Comparison of ENCODE assay signal across 9 cellular contexts in the genomic region with DNA sequence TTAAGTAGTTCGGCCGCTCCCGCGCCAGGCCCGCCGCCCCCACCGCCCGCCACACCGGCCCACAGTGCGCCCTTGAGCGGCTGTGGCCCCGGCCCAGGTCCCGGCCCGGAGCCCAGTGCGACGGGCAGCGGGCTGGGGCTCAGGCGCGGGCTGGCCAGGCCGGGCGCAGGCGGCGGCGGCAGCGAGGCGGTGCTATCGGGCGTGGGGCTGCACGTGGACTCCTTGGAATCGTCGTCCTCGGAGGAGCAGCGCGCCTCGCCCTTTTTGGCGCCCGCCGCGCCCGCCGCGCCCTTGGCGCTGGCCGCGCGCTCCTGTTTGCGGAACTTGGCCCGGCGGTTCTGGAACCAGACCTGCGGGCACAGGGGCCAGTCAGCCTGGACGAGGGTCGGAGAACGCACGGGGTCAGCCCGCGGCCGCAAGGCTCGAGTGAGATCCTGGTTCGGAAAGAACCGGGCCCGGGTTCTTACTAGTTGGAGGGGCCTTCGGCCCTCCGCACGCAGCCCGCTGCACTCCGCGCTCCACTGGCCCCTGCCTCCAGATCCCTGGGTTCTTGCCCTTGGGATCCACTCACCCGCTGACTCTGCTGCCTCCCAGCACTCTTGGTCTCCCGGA. TPM values are rescaled to one million over a fixed set of nuclear protein-coding genes. Genes with fewer than 3 reads are reported as not detected.
A peak's percentile ranks its signal among the peaks of the same experiment; 100 is the strongest.
DNase-seq lines count a peak whose midpoint lies in the region; ATAC-seq and TF ChIP-seq lines count a peak whose summit lies in the region.
"Had no signal": no experiment of that assay in that cellular context is flagged by ENCODE, and none has a peak within 500 bp of the region (broad histone marks: within the 10 kb centered on the region; RNA-seq: fewer than 3 reads in every experiment).

No MANE protein-coding gene starts in this region.

- H3K27me3 ChIP-seq in Caco-2 (replicated peaks; ENCODE audit: control insufficient read depth, insufficient read depth, low read length) (no peaks in the 10 kb centered on the region), fibroblast of lung (ENCODE audit: control insufficient read depth, insufficient read depth, low read length) (peaks cover 33% of the 10 kb centered on the region), osteoblast (ENCODE audit: insufficient read depth, low read length) (peaks cover 40% of the 10 kb centered on the region)

- peak overlapping the region; percentile 86 for H3K27ac Mint-ChIP-seq in Caco-2 (ENCODE audit: unreplicated experiment)

- H4K20me1 ChIP-seq in fibroblast of lung (ENCODE audit: control insufficient read depth, extremely low read depth, insufficient read depth, low read length) (peaks cover 2% of the 10 kb centered on the region), osteoblast (ENCODE audit: insufficient read depth, low read length) (peaks cover 35% of the 10 kb centered on the region)

- H3K79me2 ChIP-seq in fibroblast of lung (ENCODE audit: control insufficient read depth, insufficient read depth, low read length) (no peaks in the 10 kb centered on the region), osteoblast (ENCODE audit: insufficient read depth, low read length) (no peaks in the 10 kb centered on the region)

- H3K4me1 Mint-ChIP-seq in Caco-2 (ENCODE audit: low read depth, unreplicated experiment): peaks cover 14% of the 10 kb centered on the region

- CTCF ChIA-PET in Caco-2 (lab: Charles Lee): interaction anchor here (0.6 to 1.2 kb wide), 3 partner anchors 15 to 191 kb away, joined by 3 to 5 read pairs (median 5); a partner anchor contains a TSS

- H3K27me3 Mint-ChIP-seq in Caco-2 (ENCODE audit: insufficient read depth, unreplicated experiment): peaks cover 4% of the 10 kb centered on the region

- DNase-seq in Caco-2 (peak; percentile 67 to 79), NOMO-1 treated with DMSO at 0.1 percent for 48 hours (lab: John Stamatoyannopoulos, UW; ENCODE audit: unreplicated experiment) (peak; percentile 29), fibroblast of lung (ENCODE audit: low read depth in 2 of 2) (peak; percentile 11 to 26), osteoblast (ENCODE audit: insufficient read length, low spot score, missing footprints) (peak; percentile 97), medulla oblongata (ENCODE audit: extremely low spot score) (no peak), SKM-1 (lab: John Stamatoyannopoulos, UW; ENCODE audit: unreplicated experiment) (no peak)

- H3K36me3 Mint-ChIP-seq in Caco-2 (ENCODE audit: insufficient read depth, unreplicated experiment): peaks cover 52% of the 10 kb centered on the region

- H3K4me3 Mint-ChIP-seq in Caco-2 (ENCODE audit: unreplicated experiment): peak overlapping the region; percentile 73

- intact Hi-C loops in Caco-2 (cut with micrococcal nuclease; ENCODE audit: unreplicated experiment): loop anchor here (1.0 to 5.0 kb wide), 4 partner anchors 17 to 215 kb away; a partner anchor contains a TSS

- peak overlapping the region; percentile 7 for H3K9ac ChIP-seq in fibroblast of lung (ENCODE audit: insufficient read depth, low read length)

- ATAC-seq in GM21528 (IDR thresholded peaks at IDR 0.05; ENCODE audit: low FRiP score, unreplicated experiment): no peak
- ATAC-seq in GM18868 (IDR thresholded peaks at IDR 0.05; ENCODE audit: unreplicated experiment): no peak

- H3K4me1 ChIP-seq in Caco-2 (peaks cover 24% of the 10 kb centered on the region), fibroblast of lung (ENCODE audit: control insufficient read depth, extremely low read depth, insufficient read depth, low read length) (peaks cover 3% of the 10 kb centered on the region), osteoblast (ENCODE audit: insufficient read depth, low read length) (peaks cover 9% of the 10 kb centered on the region)

- BruUV-seq in Caco-2 (replicated peaks; lab: Mats Ljungman, UMichigan): no TSS peak

- H3K4me3 ChIP-seq in Caco-2 (ENCODE audit: low read depth, low read length) (peak overlapping the region; percentile 33), fibroblast of lung (replicated peaks in 1 of 4; ENCODE audit: control extremely low read depth in 1 of 4, insufficient read depth in 1 of 4, low read depth in 3 of 4, low read length in 4 of 4) (peak overlapping the region in 1 of 4 experiments; percentile 42), osteoblast (ENCODE audit: insufficient read depth, low read length) (peak overlapping the region; percentile 59)

- TF ChIP-seq CTCF in Caco-2 (IDR thresholded peaks at IDR 0.05; ENCODE audit: insufficient read depth in 1 of 2, low read depth in 1 of 2, low read length in 1 of 2, severe bottlenecking in 1 of 2, unreplicated experiment in 1 of 2) (no peak), fibroblast of lung (conservative IDR thresholded peaks at IDR 0.05 in 1 of 2, IDR thresholded peaks at IDR 0.05 in 1 of 2; ENCODE audit: low read depth in 1 of 2, low read length in 2 of 2) (no peak), osteoblast (IDR thresholded peaks at IDR 0.05; ENCODE audit: extremely low read depth, low read depth, low read length) (no peak)

- H2AFZ ChIP-seq in fibroblast of lung (ENCODE audit: low read length) (no peak overlapping the region), osteoblast (ENCODE audit: low read length) (no peak overlapping the region)

- H3K4me2 ChIP-seq in fibroblast of lung (ENCODE audit: extremely low read depth, insufficient read depth, low read length) (peak overlapping the region; percentile 51), osteoblast (ENCODE audit: insufficient read depth, low read length) (peak overlapping the region; percentile 77)

- H3K36me3 ChIP-seq in Caco-2 (ENCODE audit: control insufficient read depth, insufficient read depth, low read length) (peaks cover 14% of the 10 kb centered on the region), fibroblast of lung (ENCODE audit: control insufficient read depth, insufficient read depth, low read length) (peaks cover 14% of the 10 kb centered on the region), osteoblast (ENCODE audit: insufficient read depth, low read length) (peaks cover 29% of the 10 kb centered on the region)

- H3K27ac ChIP-seq in fibroblast of lung (ENCODE audit: insufficient read depth, low read length) (no peak overlapping the region), osteoblast (ENCODE audit: low read depth, low read length) (no peak overlapping the region)

- H3K9me3 Mint-ChIP-seq in Caco-2 (ENCODE audit: unreplicated experiment): peaks cover 8% of the 10 kb centered on the region

- H3K9me3 ChIP-seq in Caco-2: peaks cover 7% of the 10 kb centered on the region; the same call in 1 of the 2 replicates
- H3K9me3 ChIP-seq in fibroblast of lung (ENCODE audit: control insufficient read depth, insufficient read depth, low read depth, low read length): no peaks in the 10 kb centered on the region
- H3K9me3 ChIP-seq in osteoblast (ENCODE audit: low read depth, low read length): no peaks in the 10 kb centered on the region

- POLR2A ChIA-PET in Caco-2 (lab: Charles Lee): interaction anchor here (1.0 kb wide), 1 partner anchor 129 kb away, joined by 3 read pairs; no protein-coding TSS in a partner anchor

RNA-seq across cellular contexts. Expression of a gene that starts 4.0 kb away (rescaled TPM):
- total RNA-seq in Caco-2 (2022) (not detected in 2 replicates), fibroblast of lung (not detected in 2 replicates), osteoblast (not detected in 2 replicates)
- not detected in 2 replicates for polyA plus RNA-seq in fibroblast of lung
- not detected in 2 replicates for polyA plus RNA-seq in fibroblast of lung (2012)
- not detected in 2 replicates for polyA minus RNA-seq in fibroblast of lung (ENCODE audit: low replicate concordance)
- total RNA-seq: LHCN-M2 had no signal

RNA-seq across cellular contexts. Expression of a gene that starts 15.4 kb away (rescaled TPM):
- 393 and 396 TPM in 2 replicates for total RNA-seq in Caco-2 (2022)
- 62.9 and 102 TPM in 2 replicates for total RNA-seq in fibroblast of lung
- polyA plus RNA-seq in fibroblast of lung: 60.3 and 76.9 TPM in 2 replicates
- polyA plus RNA-seq in fibroblast of lung (2012): 45.6 and 57.1 TPM in 2 replicates
- polyA minus RNA-seq in fibroblast of lung (ENCODE audit: low replicate concordance): 152 and 169 TPM in 2 replicates
- total RNA-seq in osteoblast: 86.5 and 92.2 TPM in 2 replicates

RNA-seq across cellular contexts. Expression of a gene that starts 23.4 kb away (rescaled TPM):
- total RNA-seq in Caco-2 (2022): not detected in 2 replicates
- not detected in 2 replicates for total RNA-seq in fibroblast of lung
- not detected in 2 replicates for polyA plus RNA-seq in fibroblast of lung
- polyA plus RNA-seq in fibroblast of lung (2012): not detected in 2 replicates
- not detected in 2 replicates for polyA minus RNA-seq in fibroblast of lung (ENCODE audit: low replicate concordance)
- total RNA-seq in osteoblast: not detected in 2 replicates
- total RNA-seq: LHCN-M2 had no signal

RNA-seq across cellular contexts. Expression of a gene that starts 48.0 kb away (rescaled TPM):
- total RNA-seq in Caco-2 (2022) (65.9 and 93.4 TPM in 2 replicates), fibroblast of lung (not detected in 2 replicates), osteoblast (under 0.01 and 0.36 TPM in 2 replicates)
- 0.14 and 0.15 TPM in 2 replicates for polyA plus RNA-seq in fibroblast of lung
- 0.22 and 0.28 TPM in 2 replicates for polyA plus RNA-seq in fibroblast of lung (2012)
- not detected in 2 replicates for polyA minus RNA-seq in fibroblast of lung (ENCODE audit: low replicate concordance)

Comparison
In these comparisons a context has a peak if more than half of its experiments do, and no peak if none do; other contexts are left out.
1. DNase-seq: peak in Caco-2 (2 of 2), NOMO-1 treated with DMSO at 0.1 percent for 48 hours (single experiment), fibroblast of lung (2 of 2) and osteoblast (single experiment); none in medulla oblongata (single experiment) and SKM-1 (single experiment).